ENCODE assay signal across 35 cellular contexts in genomic region chr11:76090821-76091220, GRCh38.
"Had no signal": no experiment of that assay in that cellular context is flagged by ENCODE, and none has a peak within 500 bp of the region (broad histone marks: within the 10 kb centered on the region; RNA-seq: fewer than 3 reads in every experiment).

No MANE protein-coding gene starts in this region.

- H3K4me3 ChIP-seq: MG63 had no signal

- H3K9me3 ChIP-seq: MG63 had no signal

- H3K27me3 ChIP-seq: MG63 had no signal

- H3K36me3 ChIP-seq: MG63 had no signal

- DNase-seq: Karpas-422, Kasumi-1, MG63, MM.1S, MV-4-11, NCI-H1048, NCI-H1092, NCI-H1092 treated with DMSO at 0.1 percent for 48 hours, NCI-H1105, NCI-H1105 treated with DMSO at 0.1 percent for 48 hours, NCI-H1417, NCI-H1417 treated with DMSO at 0.1 percent for 48 hours, NCI-H1436, NCI-H1436 treated with DMSO at 0.1 percent for 48 hours, NCI-H146, NCI-H1694, NCI-H1694 treated with DMSO at 0.1 percent for 48 hours, NCI-H187, NCI-H187 treated with DMSO at 0.1 percent for 48 hours, NCI-H1930, NCI-H2029, NCI-H2029 treated with DMSO at 0.1 percent for 48 hours, NCI-H2081, NCI-H2081 treated with DMSO at 0.1 percent for 48 hours, NCI-H2107, NCI-H2171, NCI-H2171 treated with DMSO at 0.1 percent for 48 hours, NCI-H2227 treated with DMSO at 0.1 percent for 48 hours, NCI-H226, NCI-H345, NCI-H446, NCI-H446 treated with DMSO at 0.1 percent for 48 hours, NCI-H510A, NCI-H510A treated with DMSO at 0.1 percent for 48 hours, NCI-H524 had no signal
